In genomic region chr19:13013649-13014048, GRCh38 we compare ENCODE assay signal across 8 cellular contexts. TPM values are rescaled to one million over a fixed set of nuclear protein-coding genes. Genes with fewer than 3 reads are reported as not detected.
DNase-seq lines count a peak whose midpoint lies in the region; ATAC-seq, FAIRE-seq and TF ChIP-seq lines count a peak whose summit lies in the region.

No MANE protein-coding gene starts in this region.

- TF ChIP-seq EP300 in H1 (IDR thresholded peaks at IDR 0.05; ENCODE audit: borderline replicate concordance in 1 of 2, low read depth in 2 of 2, low read length in 2 of 2), result no peak

- H3K4me3 Mint-ChIP-seq in CD4-positive, CD25-positive, alpha-beta regulatory T cell, result peak overlapping the region; percentile 2 to 82 (median 61)

- no peak overlapping the region for H3K4me3 ChIP-seq in CD4-positive, CD25-positive, alpha-beta regulatory T cell (ENCODE audit: low read depth, low read length)
- peak overlapping the region; percentile 21 to 51 for H3K4me3 ChIP-seq in Panc1 (ENCODE audit: low read depth in 2 of 2, low read length in 2 of 2)
- H3K4me3 ChIP-seq in H1 (ENCODE audit: extremely low read depth in 1 of 4, insufficient read depth in 2 of 4, low read depth in 3 of 4, low read length in 4 of 4), result peak overlapping the region in 1 of 4 experiments; percentile 37; a peak in 1 of 8 replicates
- peak overlapping the region; percentile 45 for H3K4me3 ChIP-seq in rectal smooth muscle tissue (ENCODE audit: low read length)

- H3K27me3 Mint-ChIP-seq in CD4-positive, CD25-positive, alpha-beta regulatory T cell, result peaks cover 67% of the 10 kb centered on the region

- DNase-seq in CD4-positive, CD25-positive, alpha-beta regulatory T cell, result no peak
- DNase-seq in Panc1 (ENCODE audit: low read depth, low spot score), result no peak
- DNase-seq in H1 (ENCODE audit: low read depth in 1 of 2, low spot score in 2 of 2), result no peak
- DNase-seq in frontal cortex (ENCODE audit: low spot score in 2 of 2), result no peak
- DNase-seq in A172 (ENCODE audit: low spot score), result no peak
- DNase-seq in GM13977 (ENCODE audit: low spot score), result no peak

- TF ChIP-seq CTCF in Panc1 (IDR thresholded peaks at IDR 0.05) (no peak), H1 (IDR thresholded peaks at IDR 0.05; ENCODE audit: control extremely low read depth in 1 of 3, insufficient read depth in 1 of 3, low read depth in 1 of 3, low read length in 3 of 3) (no peak), GM13977 (IDR thresholded peaks at IDR 0.05; ENCODE audit: extremely low read depth, insufficient read depth, missing control alignments) (no peak)

- FAIRE-seq in H1 (lab: Jason Lieb, UNC) (no peak), frontal cortex (lab: Jason Lieb, UNC) (no peak)

- H4K8ac ChIP-seq in H1 (ENCODE audit: extremely low read depth, insufficient read depth, low read length), result no peak overlapping the region; the same call in 1 of the 2 replicates

- H3K27ac ChIP-seq in CD4-positive, CD25-positive, alpha-beta regulatory T cell (ENCODE audit: insufficient read depth, low read length, poor library complexity, severe bottlenecking), result no peak overlapping the region
- H3K27ac ChIP-seq in Panc1 (ENCODE audit: low read length), result peak overlapping the region; percentile 99
- no peak overlapping the region for H3K27ac ChIP-seq in H1 (ENCODE audit: low read depth, low read length)
- peak overlapping the region; percentile 78 for H3K27ac ChIP-seq in rectal smooth muscle tissue (ENCODE audit: low read depth, low read length)

- no peak overlapping the region for H2BK120ac ChIP-seq in H1 (replicated peaks; ENCODE audit: low read depth, low read length)

- H3K4me2 ChIP-seq in H1 (ENCODE audit: insufficient read depth in 1 of 2, low read depth in 2 of 2, low read length in 2 of 2), result peak overlapping the region; percentile 7 to 77; a peak in 2 of 4 replicates

- H2AK5ac ChIP-seq in H1 (ENCODE audit: low read depth, low read length), result no peak overlapping the region

- intact Hi-C loops in Panc1 (cut with micrococcal nuclease; ENCODE audit: unreplicated experiment), result no loop called here

- H3K4me1 ChIP-seq in CD4-positive, CD25-positive, alpha-beta regulatory T cell (ENCODE audit: control insufficient read depth, insufficient read depth, low read length, poor library complexity, severe bottlenecking), result peaks cover 19% of the 10 kb centered on the region
- peaks cover 64% of the 10 kb centered on the region for H3K4me1 ChIP-seq in Panc1 (ENCODE audit: control insufficient read depth, insufficient read depth, low read length)
- H3K4me1 ChIP-seq in H1 (replicated peaks in 1 of 4; ENCODE audit: control insufficient read depth in 3 of 4, insufficient read depth in 4 of 4, low read length in 3 of 4), result peaks cover 7 to 44% (median 33%) of the 10 kb centered on the region in 4 experiments
- H3K4me1 ChIP-seq in rectal smooth muscle tissue (ENCODE audit: control insufficient read depth, insufficient read depth, low read length), result peaks cover 65% of the 10 kb centered on the region

- peaks cover 0 to 31% (median 7%) of the 10 kb centered on the region in 4 donors for H3K4me1 Mint-ChIP-seq in CD4-positive, CD25-positive, alpha-beta regulatory T cell

- H3K9ac ChIP-seq in H1 (replicated peaks in 1 of 4; ENCODE audit: extremely low read depth in 1 of 4, low read depth in 3 of 4, low read length in 3 of 4) (no peak overlapping the region), rectal smooth muscle tissue (ENCODE audit: low read length) (no peak overlapping the region)

- TF ChIP-seq POLR2A in H1 (IDR thresholded peaks at IDR 0.05; ENCODE audit: control extremely low read depth in 1 of 2, low read depth in 2 of 2, low read length in 2 of 2), result no peak

- H2BK12ac ChIP-seq in H1 (ENCODE audit: low read depth, low read length), result no peak overlapping the region

- H2BK5ac ChIP-seq in H1 (ENCODE audit: low read depth, low read length), result no peak overlapping the region

- H3K36me3 Mint-ChIP-seq in CD4-positive, CD25-positive, alpha-beta regulatory T cell, result no peaks in the 10 kb centered on the region

- no TSS peak for BruUV-seq in Panc1 (replicated peaks; lab: Mats Ljungman, UMichigan)

- H4K5ac ChIP-seq in H1 (ENCODE audit: insufficient read length, low read depth, low read length), result no peak overlapping the region

- in situ Hi-C loops in Panc1 (cut with HindIII; ENCODE audit: low pct_unique_long_range_greater_than_20kb, low sequenced_read_pairs) (no loop called here), GM13977 (cut with MboI; ENCODE audit: low pct_unique_long_range_greater_than_20kb, low sequenced_read_pairs, unreplicated experiment) (no loop called here)

- no peak overlapping the region for H2BK15ac ChIP-seq in H1 (ENCODE audit: low read length)

- H3K14ac ChIP-seq in H1 (ENCODE audit: insufficient read length), result no peak overlapping the region

- H3K36me3 ChIP-seq in CD4-positive, CD25-positive, alpha-beta regulatory T cell (ENCODE audit: control insufficient read depth, insufficient read depth, low read length), result no peaks in the 10 kb centered on the region
- H3K36me3 ChIP-seq in Panc1 (ENCODE audit: control insufficient read depth, insufficient read depth, low read length) (no peaks in the 10 kb centered on the region), H1 (ENCODE audit: control insufficient read depth in 2 of 4, insufficient read depth in 4 of 4, low read length in 3 of 4) (peaks cover 0 to 5% (median 0%) of the 10 kb centered on the region in 4 experiments; a peak in 1 of 8 replicates), rectal smooth muscle tissue (ENCODE audit: control insufficient read depth, insufficient read depth, low read length) (no peaks in the 10 kb centered on the region)

- H3K9me3 Mint-ChIP-seq in CD4-positive, CD25-positive, alpha-beta regulatory T cell, result peaks cover 0 to 2% (median 0%) of the 10 kb centered on the region in 7 donors

- H3K79me1 ChIP-seq in H1 (ENCODE audit: low read depth, low read length), result no peaks in the 10 kb centered on the region

- 5% methylated on average over 20 of the region's 20 CpGs; no CpG with 5 or more reads in 1 of the 2 experiments for WGBS in H1 (ENCODE audit: extremely low coverage in 1 of 2, insufficient coverage in 1 of 2, insufficient read length in 1 of 2, insufficient replicate concordance in 2 of 2, low coverage in 1 of 2, low lambda C conversion rate in 2 of 2, missing lambda C conversion rate in 1 of 2), 2 experiments

- H3K9me3 ChIP-seq in CD4-positive, CD25-positive, alpha-beta regulatory T cell (ENCODE audit: control insufficient read depth in 2 of 2, low read length in 2 of 2), result no peaks in the 10 kb centered on the region
- H3K9me3 ChIP-seq in Panc1 (ENCODE audit: control insufficient read depth, insufficient read depth, low read depth, low read length) (no peaks in the 10 kb centered on the region), H1 (ENCODE audit: insufficient read depth in 2 of 2, low read depth in 1 of 2, low read length in 1 of 2) (peaks cover 0 to 8% of the 10 kb centered on the region in 2 experiments; a peak in 2 of 4 replicates)

- H3K27me3 ChIP-seq in CD4-positive, CD25-positive, alpha-beta regulatory T cell (ENCODE audit: control insufficient read depth, insufficient read depth, low read length), result peaks cover 7% of the 10 kb centered on the region
- H3K27me3 ChIP-seq in Panc1 (ENCODE audit: control insufficient read depth, insufficient read depth, low read length) (no peaks in the 10 kb centered on the region), H1 (replicated peaks in 1 of 4; ENCODE audit: control insufficient read depth in 3 of 4, extremely low read depth in 1 of 4, insufficient read depth in 3 of 4, low read length in 3 of 4) (peaks cover 91 to 100% (median 99%) of the 10 kb centered on the region in 4 experiments), rectal smooth muscle tissue (ENCODE audit: control insufficient read depth, insufficient read depth, low read length) (no peaks in the 10 kb centered on the region)

- H3K18ac ChIP-seq in H1 (ENCODE audit: extremely low read depth, low read length), result no peak overlapping the region; the same call in 1 of the 2 replicates

- CTCF ChIA-PET in Panc1 (lab: Charles Lee) (interaction anchor here (0.6 to 1.0 kb wide), 2 partner anchors 10 to 47 kb away, joined by 4 to 6 read pairs; no protein-coding TSS in a partner anchor), H1 (lab: Charles Lee; ENCODE audit: partially characterized antibody) (interaction anchor here (0.6 to 7.7 kb wide), 16 partner anchors 8 to 131 kb away, joined by 3 to 82 read pairs (median 6); no protein-coding TSS in a partner anchor)

- H3K23ac ChIP-seq in H1 (ENCODE audit: insufficient read length), result no peak overlapping the region

- H3K23me2 ChIP-seq in H1 (ENCODE audit: low read depth, low read length), result peaks cover 2% of the 10 kb centered on the region; the same call in 1 of the 2 replicates

- no peak overlapping the region for H3K4ac ChIP-seq in H1 (replicated peaks; ENCODE audit: insufficient read length, low read depth, low read length)

- H3K79me2 ChIP-seq in H1 (ENCODE audit: control insufficient read depth in 1 of 2, insufficient read depth in 2 of 2, low read length in 2 of 2), result no peaks in the 10 kb centered on the region

- H4K91ac ChIP-seq in H1 (replicated peaks; ENCODE audit: insufficient read length, low read length), result no peak overlapping the region

- H3K27ac Mint-ChIP-seq in CD4-positive, CD25-positive, alpha-beta regulatory T cell, result no peak overlapping the region

- ATAC-seq in CD4-positive, CD25-positive, alpha-beta regulatory T cell (ENCODE audit: low read depth in 2 of 2), result no peak
- ATAC-seq in Panc1 (no peak), GM21447 (IDR thresholded peaks at IDR 0.05; ENCODE audit: unreplicated experiment) (no peak)

- 0 out of 2 replicates have a peak overlapping the region, but pooled peaks have one; percentile 61 for H2BK20ac ChIP-seq in H1 (ENCODE audit: low read length)

- POLR2A ChIA-PET in Panc1 (lab: Charles Lee) (interaction anchor here (0.7 to 0.8 kb wide), 2 partner anchors 27 to 113 kb away, joined by 5 to 7 read pairs; no protein-coding TSS in a partner anchor), H1 (lab: Charles Lee; ENCODE audit: partially characterized antibody) (interaction anchor here (0.7 to 3.0 kb wide), 8 partner anchors 9 to 90 kb away, joined by 3 to 17 read pairs (median 4); partner anchors contain the start of gene NFIX)

- TF ChIP-seq RAD21 in H1 (IDR thresholded peaks at IDR 0.05 in 1 of 2, conservative IDR thresholded peaks at IDR 0.05 in 1 of 2; ENCODE audit: low read depth in 2 of 2, low read length in 2 of 2), result no peak

- no peak overlapping the region for H2AFZ ChIP-seq in H1 (ENCODE audit: low read length)

- H3K56ac ChIP-seq in H1 (replicated peaks; ENCODE audit: insufficient read length, low read depth, low read length), result no peak overlapping the region

- H4K20me1 ChIP-seq in H1 (replicated peaks in 1 of 2; ENCODE audit: control insufficient read depth in 1 of 2, insufficient read depth in 2 of 2, low read length in 2 of 2), result peaks cover 2 to 23% of the 10 kb centered on the region in 2 experiments

RNA-seq across cellular contexts. Expression of gene NFIX, which starts 18.4 kb away (rescaled TPM):
- 1.2 TPM for total RNA-seq in CD4-positive, CD25-positive, alpha-beta regulatory T cell
- polyA plus RNA-seq in CD4-positive, CD25-positive, alpha-beta regulatory T cell, result under 1 TPM in 1 of 4 donors, not detected in 3; 0.15 TPM
- total RNA-seq in Panc1 (2021; ENCODE audit: unreplicated experiment), result 144 TPM
- polyA plus RNA-seq in Panc1 (2012; ENCODE audit: insufficient read length), result 107 TPM
- 0.20 and 0.27 TPM in 2 replicates for total RNA-seq in H1 (2021; fragmentation: NEBNext Ultra II Directional; extraction: Animal tissue kit (Norgen Biotek cat#: 25700))
- polyA plus RNA-seq in H1 (2011; rRNA removed), result 0.03 and 0.08 TPM in 2 replicates
- polyA plus RNA-seq in H1 (2011; cell fraction: cytosol; rRNA removed), result 0.05 TPM
- 0.14 TPM for polyA plus RNA-seq in H1 (2011; cell fraction: nucleus; rRNA removed)
- 0.09 to 0.22 TPM (median 0.12 TPM) in 3 of 4 replicates, not detected in the other for polyA plus RNA-seq in H1 (2012, experiment 1 of 2)
- polyA plus RNA-seq in H1 (2012, experiment 2 of 2), result 0.07 TPM
- polyA plus RNA-seq in H1 (2013, experiment 1 of 2), result 0.26 TPM
- polyA plus RNA-seq in H1 (2013, experiment 2 of 2), result 0.18 TPM
- polyA minus RNA-seq in H1 (2011; rRNA and poly(A)+ RNA removed), result 0.02 and 0.13 TPM in 2 replicates
- polyA minus RNA-seq in H1 (2011; cell fraction: cytosol; rRNA and poly(A)+ RNA removed), result not detected
- 0.40 TPM for polyA minus RNA-seq in H1 (2011; cell fraction: nucleus; rRNA and poly(A)+ RNA removed)
- total RNA-seq in frontal cortex, result 41.6 TPM
- total RNA-seq in A172 (2014; rRNA removed; shearing (Covaris generic)), result 17.0 and 25.7 TPM in 2 replicates

RNA-seq across cellular contexts. Expression of gene DAND5, which starts 44.3 kb away (rescaled TPM):
- total RNA-seq in CD4-positive, CD25-positive, alpha-beta regulatory T cell, result not detected
- not detected for polyA plus RNA-seq in CD4-positive, CD25-positive, alpha-beta regulatory T cell
- total RNA-seq in Panc1 (2021; ENCODE audit: unreplicated experiment) (0.54 TPM), frontal cortex (under 0.01 TPM)
- polyA plus RNA-seq in Panc1 (2012; ENCODE audit: insufficient read length), result 1.5 TPM
- total RNA-seq in H1 (2021; fragmentation: NEBNext Ultra II Directional; extraction: Animal tissue kit (Norgen Biotek cat#: 25700)), result 0.17 and 0.25 TPM in 2 replicates
- 0.13 and 0.14 TPM in 2 replicates for polyA plus RNA-seq in H1 (2011; rRNA removed)
- 0.23 TPM for polyA plus RNA-seq in H1 (2011; cell fraction: cytosol; rRNA removed)
- 0.29 TPM for polyA plus RNA-seq in H1 (2011; cell fraction: nucleus; rRNA removed)
- 0.25 to 0.41 TPM (median 0.35 TPM) in 4 replicates for polyA plus RNA-seq in H1 (2012, experiment 1 of 2)
- polyA plus RNA-seq in H1 (2012, experiment 2 of 2), result not detected
- polyA plus RNA-seq in H1 (2013, experiment 1 of 2), result 0.20 TPM
- polyA plus RNA-seq in H1 (2013, experiment 2 of 2), result 0.18 TPM
- 0.32 TPM in 2 replicates for polyA minus RNA-seq in H1 (2011; rRNA and poly(A)+ RNA removed)
- polyA minus RNA-seq in H1 (2011; cell fraction: cytosol; rRNA and poly(A)+ RNA removed), result not detected
- polyA minus RNA-seq in H1 (2011; cell fraction: nucleus; rRNA and poly(A)+ RNA removed), result not detected
- 0.10 and 0.36 TPM in 2 replicates for total RNA-seq in A172 (2014; rRNA removed; shearing (Covaris generic))

RNA-seq across cellular contexts. Expression of gene GADD45GIP1, which starts 56.6 kb away (rescaled TPM):
- total RNA-seq in CD4-positive, CD25-positive, alpha-beta regulatory T cell, result 7.4 TPM
- polyA plus RNA-seq in CD4-positive, CD25-positive, alpha-beta regulatory T cell, result 10 to 100 TPM; 57.2 to 71.9 (median 66.6) TPM
- total RNA-seq in Panc1 (2021; ENCODE audit: unreplicated experiment), result 36.7 TPM
- polyA plus RNA-seq in Panc1 (2012; ENCODE audit: insufficient read length), result 86.1 TPM
- total RNA-seq in H1 (2021; fragmentation: NEBNext Ultra II Directional; extraction: Animal tissue kit (Norgen Biotek cat#: 25700)), result 42.2 and 45.5 TPM in 2 replicates
- 42.6 and 58.5 TPM in 2 replicates for polyA plus RNA-seq in H1 (2011; rRNA removed)
- 69.9 TPM for polyA plus RNA-seq in H1 (2011; cell fraction: cytosol; rRNA removed)
- 48.3 TPM for polyA plus RNA-seq in H1 (2011; cell fraction: nucleus; rRNA removed)
- polyA plus RNA-seq in H1 (2012, experiment 1 of 2), result 29.8 to 63.8 TPM (median 59.7 TPM) in 4 replicates
- polyA plus RNA-seq in H1 (2012, experiment 2 of 2), result 33.7 TPM
- polyA plus RNA-seq in H1 (2013, experiment 1 of 2), result 51.0 TPM
- 51.7 TPM for polyA plus RNA-seq in H1 (2013, experiment 2 of 2)
- polyA minus RNA-seq in H1 (2011; rRNA and poly(A)+ RNA removed), result 3.9 and 4.2 TPM in 2 replicates
- 18.5 TPM for polyA minus RNA-seq in H1 (2011; cell fraction: cytosol; rRNA and poly(A)+ RNA removed)
- 9.9 TPM for polyA minus RNA-seq in H1 (2011; cell fraction: nucleus; rRNA and poly(A)+ RNA removed)
- total RNA-seq in frontal cortex, result 21.6 TPM
- 64.2 and 82.8 TPM in 2 replicates for total RNA-seq in A172 (2014; rRNA removed; shearing (Covaris generic))

Comparison
In these comparisons a context has a peak if more than half of its experiments do, and no peak if none do; other contexts are left out.
1. H3K27ac ChIP-seq: peak in Panc1 (single experiment) and rectal smooth muscle tissue (single experiment); none in CD4-positive, CD25-positive, alpha-beta regulatory T cell (single experiment) and H1 (single experiment).